In the genomic region with DNA sequence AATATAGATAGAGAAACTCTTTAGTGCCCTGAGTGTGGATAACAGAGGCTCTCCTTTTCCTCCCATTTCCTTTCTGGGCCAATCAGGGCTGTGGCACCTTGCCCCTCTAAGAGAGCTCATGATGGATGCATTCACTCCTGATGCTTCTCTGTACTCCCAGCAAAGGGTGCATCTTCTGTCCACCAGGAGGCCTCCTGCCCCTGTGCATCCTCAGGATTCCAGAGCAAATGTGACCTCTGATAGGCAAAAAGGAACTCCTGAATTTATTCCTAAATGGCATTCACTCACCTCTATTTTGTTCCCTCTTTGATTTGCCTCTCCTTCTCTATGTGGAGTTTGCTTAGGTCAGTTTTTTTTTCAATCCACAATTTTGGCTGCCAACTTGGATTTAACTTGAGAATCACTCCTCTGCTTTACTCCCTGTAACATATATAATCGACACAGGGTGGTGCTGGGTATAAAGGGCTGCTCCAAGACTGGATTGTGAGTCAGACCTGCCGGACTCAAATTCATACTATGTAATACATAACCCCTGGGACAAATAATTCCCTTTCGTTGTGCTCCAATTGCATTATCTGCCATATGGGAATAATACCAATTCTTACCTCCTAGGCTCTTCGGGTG, we compare ENCODE assay signal across 9 cellular contexts. TPM values are rescaled to one million over a fixed set of nuclear protein-coding genes. Genes with fewer than 3 reads are reported as not detected.
DNase-seq lines count a peak whose midpoint lies in the region; TF ChIP-seq lines count a peak whose summit lies in the region.
"Had no signal": no experiment of that assay in that cellular context is flagged by ENCODE, and none has a peak within 500 bp of the region (broad histone marks: within the 10 kb centered on the region; RNA-seq: fewer than 3 reads in every experiment).

No MANE protein-coding gene starts in this region.

- H3K4me1 Mint-ChIP-seq in mesothelial cell of epicardium = no peaks in the 10 kb centered on the region

- H3K27ac Mint-ChIP-seq in mesothelial cell of epicardium = no peak overlapping the region

- H3K36me3 Mint-ChIP-seq in mesothelial cell of epicardium = no peaks in the 10 kb centered on the region

- H3K9me3 Mint-ChIP-seq in mesothelial cell of epicardium = peaks cover 8% of the 10 kb centered on the region

- H3K27ac ChIP-seq in coronary artery = no peak overlapping the region

- no peak overlapping the region for H3K4me3 ChIP-seq in coronary artery

- H3K27me3 Mint-ChIP-seq in mesothelial cell of epicardium (ENCODE audit: low read depth) = peaks cover 72% of the 10 kb centered on the region

- H3K4me3 Mint-ChIP-seq in mesothelial cell of epicardium = no peak overlapping the region

- TF ChIP-seq CTCF in mesothelial cell of epicardium (IDR thresholded peaks at IDR 0.05; ENCODE audit: unreplicated experiment) = peak; percentile 16
- no peak for TF ChIP-seq CTCF in coronary artery (IDR thresholded peaks at IDR 0.05)

- DNase-seq in SIG-M5 treated with dmso at 0.1 percent for 504 hours (lab: John Stamatoyannopoulos, UW; ENCODE audit: unreplicated experiment) = peak; percentile 0
- DNase-seq in SIG-M5 (lab: John Stamatoyannopoulos, UW) = no peak
- peak; percentile 8 for DNase-seq in LHCN-M2 (ENCODE audit: low read depth)
- DNase-seq in amniotic epithelial cell (ENCODE audit: low read depth) = peak; percentile 16
- DNase-seq in mesothelial cell of epicardium (ENCODE audit: low spot score in 2 of 2, unreplicated experiment in 2 of 2) = no peak
- DNase-seq in coronary artery (ENCODE audit: low spot score) = no peak
- no peak for DNase-seq in activated CD4-positive, CD25-positive, alpha-beta regulatory T cell (lab: John Stamatoyannopoulos, UW)
- DNase-seq in DMS79 (lab: John Stamatoyannopoulos, UW) = no peak

RNA-seq across cellular contexts. Expression of a gene that starts 1.1 kb away (rescaled TPM):
- total RNA-seq in LHCN-M2 (2014; rRNA removed) = not detected in 2 replicates
- not detected for polyA plus RNA-seq in LHCN-M2 (2012)
- not detected in 3 replicates for total RNA-seq in mesothelial cell of epicardium
- total RNA-seq: pulmonary artery endothelial cell had no signal

RNA-seq across cellular contexts. Expression of a gene that starts 39.1 kb away (rescaled TPM):
- total RNA-seq in LHCN-M2 (2014; rRNA removed) = not detected in 2 replicates
- 0.18 TPM for polyA plus RNA-seq in LHCN-M2 (2012)
- total RNA-seq in mesothelial cell of epicardium = not detected in 3 replicates
- total RNA-seq: pulmonary artery endothelial cell had no signal

Comparison
In these comparisons a context has a peak if more than half of its experiments do, and no peak if none do; other contexts are left out.
1. DNase-seq: peak in SIG-M5 treated with dmso at 0.1 percent for 504 hours (single experiment), LHCN-M2 (single experiment) and amniotic epithelial cell (single experiment); none in SIG-M5 (single experiment), mesothelial cell of epicardium (0 of 2), coronary artery (single experiment), activated CD4-positive, CD25-positive, alpha-beta regulatory T cell (0 of 4) and DMS79 (single experiment).